ENCODE assay signal across 13 cellular contexts in the genomic region with DNA sequence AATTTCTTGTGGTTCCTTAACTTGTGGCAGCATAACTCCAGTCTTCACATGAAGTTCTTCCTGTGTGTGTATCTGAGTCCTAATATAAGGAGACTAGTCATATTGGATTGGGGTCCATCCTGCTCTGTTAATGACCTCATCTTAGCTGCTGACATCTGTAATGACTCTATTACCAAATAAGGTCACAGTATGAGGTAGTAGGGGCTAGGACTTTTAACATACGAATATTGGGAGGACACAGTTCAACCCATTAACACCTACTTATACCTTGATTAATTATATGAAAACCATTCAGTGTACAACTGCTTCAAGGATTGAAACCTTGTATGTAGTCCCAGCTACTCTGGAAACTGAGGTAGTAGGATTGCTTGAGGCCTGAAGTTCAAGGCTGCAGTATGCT. TPM values are rescaled to one million over a fixed set of nuclear protein-coding genes. Genes with fewer than 3 reads are reported as not detected.
DNase-seq lines count a peak whose midpoint lies in the region; ATAC-seq and TF ChIP-seq lines count a peak whose summit lies in the region.
"Had no signal": no experiment of that assay in that cellular context is flagged by ENCODE, and none has a peak within 500 bp of the region (broad histone marks: within the 10 kb centered on the region; RNA-seq: fewer than 3 reads in every experiment).

No MANE protein-coding gene starts in this region.

- H3K4me3 Mint-ChIP-seq in activated T-cell treated with anti-CD3 and anti-CD28 coated beads, Interleukin-2, amount 50 U/mL, for 72 hours, result peak overlapping the region in 1 of 2 donors; percentile 12
- no peak overlapping the region for H3K4me3 Mint-ChIP-seq in activated B cell treated with CpG ODN at 0.5 μM for 24 hours

- peaks cover 43% of the 10 kb centered on the region for H3K4me1 Mint-ChIP-seq in activated T-cell treated with anti-CD3 and anti-CD28 coated beads, Interleukin-2, amount 50 U/mL, for 72 hours (ENCODE audit: low read depth)
- H3K4me1 Mint-ChIP-seq in activated B cell treated with CpG ODN at 0.5 μM for 24 hours, result peaks cover 57% of the 10 kb centered on the region

- peak overlapping the region; percentile 42 for H3K27ac Mint-ChIP-seq in activated T-cell treated with anti-CD3 and anti-CD28 coated beads, Interleukin-2, amount 50 U/mL, for 72 hours
- H3K27ac Mint-ChIP-seq in activated B cell treated with CpG ODN at 0.5 μM for 24 hours, result peak overlapping the region; percentile 42

- peaks cover 20 to 38% of the 10 kb centered on the region in 2 donors for H3K36me3 Mint-ChIP-seq in activated T-cell treated with anti-CD3 and anti-CD28 coated beads, Interleukin-2, amount 50 U/mL, for 72 hours (ENCODE audit: insufficient read depth in 2 of 2)
- peaks cover 50% of the 10 kb centered on the region for H3K36me3 Mint-ChIP-seq in activated B cell treated with CpG ODN at 0.5 μM for 24 hours (ENCODE audit: low read depth)

- no peaks in the 10 kb centered on the region for H3K9me3 Mint-ChIP-seq in activated T-cell treated with anti-CD3 and anti-CD28 coated beads, Interleukin-2, amount 50 U/mL, for 72 hours
- H3K9me3 Mint-ChIP-seq in activated B cell treated with CpG ODN at 0.5 μM for 24 hours, result no peaks in the 10 kb centered on the region

- no peaks in the 10 kb centered on the region for H3K9me3 ChIP-seq in psoas muscle
- no peaks in the 10 kb centered on the region for H3K9me3 ChIP-seq in uterus
- no peaks in the 10 kb centered on the region for H3K9me3 ChIP-seq in prostate gland

- TF ChIP-seq POLR2A in uterus (IDR thresholded peaks at IDR 0.05), result no peak
- TF ChIP-seq POLR2A in prostate gland (IDR thresholded peaks at IDR 0.05), result no peak

- intact Hi-C loops in activated B cell treated with CpG ODN at 0.5 μM for 24 hours (cut with micrococcal nuclease), result no loop called here
- intact Hi-C loops in psoas muscle (cut with DNase I), result loop anchor here in 1 of 2 donors (5.0 kb wide), 1 partner anchor 44 kb away; a partner anchor contains a TSS
- intact Hi-C loops in uterus (cut with DNase I; ENCODE audit: low total_unique reads), result no loop called here
- intact Hi-C loops in prostate gland (cut with DNase I), result no loop called here

- POLR2A ChIA-PET in activated B cell treated with CpG ODN at 0.5 μM for 24 hours (lab: Charles Lee), result no interaction called here

- peaks cover 0 to 82% of the 10 kb centered on the region in 2 donors for H3K36me3 ChIP-seq in psoas muscle (ENCODE audit: insufficient read depth in 1 of 2, low read depth in 1 of 2)
- peaks cover 0 to 2% of the 10 kb centered on the region in 2 donors for H3K36me3 ChIP-seq in uterus
- H3K36me3 ChIP-seq in prostate gland, result peaks cover 0 to 5% of the 10 kb centered on the region in 2 donors

- no peak for DNase-seq in activated T-cell treated with anti-CD3 and anti-CD28 coated beads, Interleukin-2, amount 50 U/mL, for 72 hours
- DNase-seq in activated T-cell treated with anti-CD3 and anti-CD28 coated beads, Interleukin-2, amount 50 U/mL, for 48 hours, result no peak
- DNase-seq in activated B cell treated with CpG ODN at 0.5 μM for 24 hours (no peak), psoas muscle (no peak), uterus (no peak), prostate gland (ENCODE audit: low spot score) (no peak)
- DNase-seq: activated T-cell treated with anti-CD3 and anti-CD28 coated beads, Interleukin-2, amount 50 U/mL, for 1 hour; DMS79; kidney; NCI-H1105; stimulated activated CD4-positive, alpha-beta T cell treated with anti-CD3 and anti-CD28 coated beads, Interleukin-15, amount 100 ng/mL, for 24 hours had no signal

- CTCF ChIA-PET in activated B cell treated with CpG ODN at 0.5 μM for 24 hours (lab: Charles Lee), result interaction anchor here (1.8 kb wide), 1 partner anchor 57 kb away, joined by 6 read pairs; a partner anchor contains a TSS

- no peaks in the 10 kb centered on the region for H3K27me3 Mint-ChIP-seq in activated T-cell treated with anti-CD3 and anti-CD28 coated beads, Interleukin-2, amount 50 U/mL, for 72 hours (ENCODE audit: low read depth)
- no peaks in the 10 kb centered on the region for H3K27me3 Mint-ChIP-seq in activated B cell treated with CpG ODN at 0.5 μM for 24 hours

- H3K27ac ChIP-seq in psoas muscle (peak overlapping the region; percentile 13), uterus (no peak overlapping the region), prostate gland (no peak overlapping the region)

- H3K27me3 ChIP-seq in psoas muscle (ENCODE audit: insufficient read depth in 3 of 3, low read length in 2 of 3) (no peaks in the 10 kb centered on the region), uterus (no peaks in the 10 kb centered on the region), prostate gland (replicated peaks; ENCODE audit: insufficient read depth) (no peaks in the 10 kb centered on the region)

- TF ChIP-seq CTCF in activated B cell treated with CpG ODN at 0.5 μM for 24 hours (IDR thresholded peaks at IDR 0.05) (no peak), psoas muscle (IDR thresholded peaks at IDR 0.05) (no peak), uterus (IDR thresholded peaks at IDR 0.05) (no peak), prostate gland (IDR thresholded peaks at IDR 0.05) (no peak)

- ATAC-seq in activated T-cell treated with anti-CD3 and anti-CD28 coated beads, Interleukin-2, amount 50 U/mL, for 72 hours (replicated peaks in 1 of 2), result no peak
- no peak for ATAC-seq in activated B cell treated with CpG ODN at 0.5 μM for 24 hours (ENCODE audit: low read depth)
- ATAC-seq in psoas muscle, result no peak

- no peak overlapping the region for H3K4me3 ChIP-seq in psoas muscle
- no peak overlapping the region for H3K4me3 ChIP-seq in uterus
- no peak overlapping the region for H3K4me3 ChIP-seq in prostate gland

- 76 to 79% (median 79%) methylated on average over 1 of the region's 1 CpG for WGBS in psoas muscle, 3 donors
- 86% methylated on average over 1 of the region's 1 CpG for WGBS in prostate gland

- H3K4me1 ChIP-seq in psoas muscle (peaks cover 33% of the 10 kb centered on the region), uterus (peaks cover 0 to 3% of the 10 kb centered on the region in 2 donors), prostate gland (replicated peaks) (peaks cover 4% of the 10 kb centered on the region)

RNA-seq across cellular contexts. Expression of a gene that starts 43.9 kb away (rescaled TPM):
- total RNA-seq in activated T-cell treated with anti-CD3 and anti-CD28 coated beads, Interleukin-2, amount 50 U/mL, for 72 hours, result 10 to 100 TPM; 15.3 TPM
- total RNA-seq in activated B cell treated with CpG ODN at 0.5 μM for 24 hours (0.62 and 1.4 TPM in 2 replicates), psoas muscle (1 to 10 TPM in 3 of 4 donors, under 1 TPM in 1; 0.89 to 5.4 (median 2.5) TPM), uterus (10 to 100 TPM in 1 of 4 donors, not detected in 3; 11.0 TPM), prostate gland (1 to 10 TPM; 1.1 to 4.6 TPM)
- polyA plus RNA-seq in psoas muscle, result 1 to 10 TPM in 2 of 3 donors, under 1 TPM in 1; 0.31 to 2.4 (median 1.8) TPM
- total RNA-seq: ureter had no signal

RNA-seq across cellular contexts. Expression of a gene that starts 44.2 kb away (rescaled TPM):
- total RNA-seq in activated T-cell treated with anti-CD3 and anti-CD28 coated beads, Interleukin-2, amount 50 U/mL, for 72 hours, result 100 to 1,000 TPM; 179 to 184 TPM
- 13.5 and 14.4 TPM in 2 replicates for total RNA-seq in activated B cell treated with CpG ODN at 0.5 μM for 24 hours
- total RNA-seq in psoas muscle, result 1 to 10 TPM; 2.1 to 4.6 (median 2.9) TPM
- 1 to 10 TPM; 1.0 to 5.6 (median 1.6) TPM for polyA plus RNA-seq in psoas muscle
- total RNA-seq in uterus, result 100 to 1,000 TPM in 1 of 4 donors, 1 to 10 TPM in 1, not detected in 2; 1.0 to 101 TPM
- 10 to 100 TPM in 1 of 2 donors, 1 to 10 TPM in 1; 3.9 to 28.2 TPM for total RNA-seq in prostate gland

RNA-seq across cellular contexts. Expression of a gene that starts 57.4 kb away (rescaled TPM):
- total RNA-seq in activated T-cell treated with anti-CD3 and anti-CD28 coated beads, Interleukin-2, amount 50 U/mL, for 72 hours, result 10 to 100 TPM; 45.0 to 46.7 TPM
- 47.9 and 58.5 TPM in 2 replicates for total RNA-seq in activated B cell treated with CpG ODN at 0.5 μM for 24 hours
- 100 to 1,000 TPM; 103 to 194 (median 137) TPM for total RNA-seq in psoas muscle
- 10 to 100 TPM; 53.6 to 92.1 (median 63.7) TPM for polyA plus RNA-seq in psoas muscle
- 100 to 1,000 TPM in 1 of 4 donors, 10 to 100 TPM in 3; 54.7 to 129 (median 65.6) TPM for total RNA-seq in uterus
- 100 to 1,000 TPM in 1 of 2 donors, 10 to 100 TPM in 1; 97.0 to 174 TPM for total RNA-seq in prostate gland

RNA-seq across cellular contexts. Expression of a gene that starts 57.9 kb away (rescaled TPM):
- not detected for total RNA-seq in activated T-cell treated with anti-CD3 and anti-CD28 coated beads, Interleukin-2, amount 50 U/mL, for 72 hours
- total RNA-seq in activated B cell treated with CpG ODN at 0.5 μM for 24 hours (not detected in 2 replicates), psoas muscle (not detected), uterus (not detected), prostate gland (1 to 10 TPM in 1 of 2 donors, not detected in 1; 5.3 TPM)
- under 1 TPM in 1 of 3 donors, not detected in 2; 0.43 TPM for polyA plus RNA-seq in psoas muscle
- total RNA-seq: HT1080, kidney, ureter had no signal
